15 cellular contexts compared by ENCODE assay signal in the genomic region with DNA sequence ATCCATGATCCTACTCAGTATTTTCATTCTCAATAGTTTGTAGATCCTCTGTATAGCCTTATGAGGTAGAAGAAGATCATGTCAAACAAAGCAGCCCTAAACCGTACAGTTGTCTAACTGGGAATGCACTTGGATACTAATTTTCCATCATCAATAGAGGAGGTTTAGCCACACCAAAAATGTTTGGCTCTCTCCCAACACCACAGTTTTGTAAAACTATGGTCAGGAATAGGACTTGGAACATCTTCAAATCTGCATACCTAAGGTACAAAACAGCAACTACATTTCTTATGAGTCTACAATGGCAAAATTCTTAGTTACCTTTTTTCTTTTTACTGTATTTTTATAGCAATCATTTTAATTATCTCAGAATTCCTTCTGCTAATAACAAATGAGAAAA.
DNase-seq lines count a peak whose midpoint lies in the region; FAIRE-seq and TF ChIP-seq lines count a peak whose summit lies in the region.
"Had no signal": no experiment of that assay in that cellular context is flagged by ENCODE, and none has a peak within 500 bp of the region (broad histone marks: within the 10 kb centered on the region; RNA-seq: fewer than 3 reads in every experiment).

No MANE protein-coding gene starts in this region.

- H3K9me3 ChIP-seq in Karpas-422 (ENCODE audit: low read length) (no peaks in the 10 kb centered on the region), adipocyte (ENCODE audit: control insufficient read depth, low read length) (no peaks in the 10 kb centered on the region), endothelial cell of umbilical vein (replicated peaks; ENCODE audit: control insufficient read depth, insufficient read depth, low read length) (no peaks in the 10 kb centered on the region), PC-9 (ENCODE audit: insufficient read depth, low read depth) (no peaks in the 10 kb centered on the region)
- H3K9me3 ChIP-seq: BLaER1 treated with 17β-estradiol and CSF1 and Interleukin-3, amounts not matched to agents 10 nM and 100 nM; SK-N-SH had no signal

- no peaks in the 10 kb centered on the region for H3K9me3 Mint-ChIP-seq in chondrocyte (ENCODE audit: low read depth)

- H4K20me1 ChIP-seq in Karpas-422 (ENCODE audit: insufficient read depth, low read depth, low read length) (no peaks in the 10 kb centered on the region), endothelial cell of umbilical vein (replicated peaks; ENCODE audit: control insufficient read depth, extremely low read depth, insufficient read depth, low read length) (no peaks in the 10 kb centered on the region), PC-9 (ENCODE audit: insufficient read depth) (no peaks in the 10 kb centered on the region)
- H4K20me1 ChIP-seq: BLaER1 treated with 17β-estradiol and CSF1 and Interleukin-3, amounts not matched to agents 10 nM and 100 nM had no signal

- dilution Hi-C loops in endothelial cell of umbilical vein (cut with MboI; ENCODE audit: extremely low pct_ligation_motif_present, low sequenced_read_pairs) = no loop called here

- no TSS peak for BruUV-seq in endothelial cell of umbilical vein (replicated peaks; lab: Mats Ljungman, UMichigan)
- no TSS peak for BruUV-seq in PC-9 (replicated peaks; lab: Mats Ljungman, UMichigan)

- no peaks in the 10 kb centered on the region for H3K36me3 ChIP-seq in Karpas-422 (ENCODE audit: insufficient read depth, low read length)
- no peaks in the 10 kb centered on the region for H3K36me3 ChIP-seq in adipocyte (ENCODE audit: control insufficient read depth, insufficient read depth, low read length, severe bottlenecking)
- no peaks in the 10 kb centered on the region for H3K36me3 ChIP-seq in endothelial cell of umbilical vein (ENCODE audit: control insufficient read depth in 2 of 2, extremely low read depth in 1 of 2, insufficient read depth in 2 of 2, low read length in 2 of 2)
- no peaks in the 10 kb centered on the region for H3K36me3 ChIP-seq in PC-9 (ENCODE audit: low read depth)
- H3K36me3 ChIP-seq: BLaER1 treated with 17β-estradiol and CSF1 and Interleukin-3, amounts not matched to agents 10 nM and 100 nM had no signal

- peak overlapping the region; percentile 34; the same call in 1 of the 2 replicates for H2AFZ ChIP-seq in Karpas-422 (ENCODE audit: low read length)
- H2AFZ ChIP-seq in endothelial cell of umbilical vein (ENCODE audit: low read depth, low read length) = no peak overlapping the region
- no peak overlapping the region for H2AFZ ChIP-seq in PC-9

- H3K36me3 Mint-ChIP-seq in chondrocyte (ENCODE audit: low read depth) = no peaks in the 10 kb centered on the region
- H3K36me3 Mint-ChIP-seq: IgD-negative memory B cell had no signal

- H3K4me3 ChIP-seq in Karpas-422 (ENCODE audit: low read length) (no peak overlapping the region), adipocyte (ENCODE audit: low read length) (no peak overlapping the region), endothelial cell of umbilical vein (replicated peaks in 1 of 3; ENCODE audit: insufficient read depth in 1 of 3, low read depth in 1 of 3, low read length in 3 of 3) (no peak overlapping the region), PC-9 (no peak overlapping the region)
- H3K4me3 ChIP-seq: BLaER1 treated with 17β-estradiol and CSF1 and Interleukin-3, amounts not matched to agents 10 nM and 100 nM; GM12878 had no signal

- H3K4me2 ChIP-seq in Karpas-422 (ENCODE audit: low read depth, low read length, poor library complexity, severe bottlenecking) (no peak overlapping the region), endothelial cell of umbilical vein (ENCODE audit: insufficient read depth, low read length) (no peak overlapping the region), PC-9 (no peak overlapping the region)
- H3K4me2 ChIP-seq: BLaER1 treated with 17β-estradiol and CSF1 and Interleukin-3, amounts not matched to agents 10 nM and 100 nM; SK-N-SH had no signal

- H3K27ac Mint-ChIP-seq in chondrocyte (ENCODE audit: unreplicated experiment) = no peak overlapping the region
- H3K27ac Mint-ChIP-seq: IgD-negative memory B cell had no signal

- intact Hi-C loops in endothelial cell of umbilical vein (cut with micrococcal nuclease) (no loop called here), PC-9 (cut with micrococcal nuclease; ENCODE audit: unreplicated experiment) (no loop called here)

- H3K4me1 ChIP-seq in Karpas-422 (ENCODE audit: low read length) (peaks cover 44% of the 10 kb centered on the region), adipocyte (ENCODE audit: control insufficient read depth, insufficient read depth, low read length) (no peaks in the 10 kb centered on the region), endothelial cell of umbilical vein (ENCODE audit: control insufficient read depth, extremely low read depth, insufficient read depth, low read length) (no peaks in the 10 kb centered on the region), PC-9 (replicated peaks; ENCODE audit: insufficient read depth) (no peaks in the 10 kb centered on the region)
- H3K4me1 ChIP-seq: BLaER1 treated with 17β-estradiol and CSF1 and Interleukin-3, amounts not matched to agents 10 nM and 100 nM had no signal

- no peaks in the 10 kb centered on the region for H3K9me1 ChIP-seq in endothelial cell of umbilical vein (replicated peaks; ENCODE audit: control insufficient read depth, extremely low read depth, insufficient read depth, low read length)

- no peak overlapping the region for H3K4me3 Mint-ChIP-seq in chondrocyte (ENCODE audit: unreplicated experiment)
- H3K4me3 Mint-ChIP-seq: IgD-negative memory B cell had no signal

- H3K27me3 Mint-ChIP-seq in chondrocyte (ENCODE audit: low read depth) = peaks cover 3% of the 10 kb centered on the region
- H3K27me3 Mint-ChIP-seq: IgD-negative memory B cell had no signal

- no peak for TF ChIP-seq CTCF in endothelial cell of umbilical vein (IDR thresholded peaks at IDR 0.05; ENCODE audit: extremely low read depth in 1 of 2, insufficient read depth in 1 of 2, low read depth in 1 of 2, low read length in 2 of 2)
- no peak for TF ChIP-seq CTCF in PC-9 (conservative IDR thresholded peaks at IDR 0.05)
- no peak for TF ChIP-seq CTCF in chondrocyte (IDR thresholded peaks at IDR 0.05)
- no peak for TF ChIP-seq CTCF in GM10266 (IDR thresholded peaks at IDR 0.05; ENCODE audit: control insufficient read depth, insufficient read depth, low read depth, missing control alignments)

- H3K27me3 ChIP-seq in Karpas-422 (ENCODE audit: low read length) = no peaks in the 10 kb centered on the region
- peaks cover 2% of the 10 kb centered on the region for H3K27me3 ChIP-seq in adipocyte (replicated peaks; ENCODE audit: control insufficient read depth, insufficient read depth, low read length)
- H3K27me3 ChIP-seq in endothelial cell of umbilical vein (ENCODE audit: control insufficient read depth in 2 of 2, insufficient read depth in 2 of 2, low read length in 2 of 2) = no peaks in the 10 kb centered on the region
- no peaks in the 10 kb centered on the region for H3K27me3 ChIP-seq in PC-9 (ENCODE audit: insufficient read depth, low read depth)
- H3K27me3 ChIP-seq: BLaER1 treated with 17β-estradiol and CSF1 and Interleukin-3, amounts not matched to agents 10 nM and 100 nM had no signal

- no peaks in the 10 kb centered on the region for H3K79me2 ChIP-seq in Karpas-422 (ENCODE audit: low read length)
- H3K79me2 ChIP-seq in endothelial cell of umbilical vein (ENCODE audit: control insufficient read depth, insufficient read depth, low read length) = no peaks in the 10 kb centered on the region
- no peaks in the 10 kb centered on the region for H3K79me2 ChIP-seq in PC-9 (ENCODE audit: low read depth)

- POLR2A ChIA-PET in endothelial cell of umbilical vein (lab: Charles Lee) (no interaction called here), PC-9 (lab: Charles Lee; ENCODE audit: unreplicated experiment) (no interaction called here)

- DNase-seq in Karpas-422 (no peak), adipocyte (ENCODE audit: low read depth) (peak; percentile 39), endothelial cell of umbilical vein (ENCODE audit: low read depth, low spot score) (peak; percentile 1), urothelium cell line (ENCODE audit: low spot score) (peak; percentile 29), PC-9 (no peak), chondrocyte (ENCODE audit: low spot score) (no peak), GM10266 (ENCODE audit: extremely low spot score) (no peak)
- DNase-seq: HCEC 1CT, NCI-H2107, NCI-H345, NCI-H748 treated with DMSO at 0.1 percent for 48 hours, SK-N-SH had no signal

- H3K9ac ChIP-seq in Karpas-422 (ENCODE audit: low read length) (no peak overlapping the region), adipocyte (ENCODE audit: low read length) (no peak overlapping the region), endothelial cell of umbilical vein (replicated peaks; ENCODE audit: extremely low read depth, insufficient read depth, low read length) (no peak overlapping the region)
- H3K9ac ChIP-seq: BLaER1 treated with 17β-estradiol and CSF1 and Interleukin-3, amounts not matched to agents 10 nM and 100 nM; SK-N-SH had no signal

- no peak overlapping the region for H3K27ac ChIP-seq in Karpas-422 (ENCODE audit: low read length)
- no peak overlapping the region for H3K27ac ChIP-seq in endothelial cell of umbilical vein (ENCODE audit: insufficient read depth, low read depth, low read length)
- H3K27ac ChIP-seq in PC-9 = no peak overlapping the region
- H3K27ac ChIP-seq: BLaER1 treated with 17β-estradiol and CSF1 and Interleukin-3, amounts not matched to agents 10 nM and 100 nM had no signal

- no peaks in the 10 kb centered on the region for H3F3A ChIP-seq in PC-9 (ENCODE audit: insufficient read depth, low read depth)

- peaks cover 7% of the 10 kb centered on the region for H3K4me1 Mint-ChIP-seq in chondrocyte (ENCODE audit: low read depth)
- H3K4me1 Mint-ChIP-seq: IgD-negative memory B cell had no signal

- TF ChIP-seq POLR2A in endothelial cell of umbilical vein (IDR thresholded peaks at IDR 0.05; ENCODE audit: low read depth, low read length) = no peak

- no peak for FAIRE-seq in endothelial cell of umbilical vein (lab: Jason Lieb, UNC)
- FAIRE-seq in urothelium cell line (lab: Jason Lieb, UNC) = no peak
- FAIRE-seq: GM12878 had no signal

- CTCF ChIA-PET in endothelial cell of umbilical vein (lab: Charles Lee) (interaction anchor here (1.7 kb wide), 1 partner anchor 17 kb away, joined by 5 read pairs; no protein-coding TSS in a partner anchor), PC-9 (lab: Charles Lee) (no interaction called here)

- H3K9me2 ChIP-seq in Karpas-422 (replicated peaks; ENCODE audit: insufficient read depth, low read length) (no peaks in the 10 kb centered on the region), PC-9 (ENCODE audit: insufficient read depth) (no peaks in the 10 kb centered on the region)
- H3K9me2 ChIP-seq: SK-N-SH had no signal

TF ChIP-seq in endothelial cell of umbilical vein, 7 proteins besides CTCF, POLR2A, EP300 and RAD21 (continues in another document):
- no peak for TF ChIP-seq GATA2 (IDR thresholded peaks at IDR 0.05; ENCODE audit: insufficient read depth, insufficient read length, low read depth, low read length)
- no peak for TF ChIP-seq FOS (IDR thresholded peaks at IDR 0.05; ENCODE audit: borderline replicate concordance, insufficient read depth, low read length)
- no peak for TF ChIP-seq MYC (IDR thresholded peaks at IDR 0.05; ENCODE audit: low read depth, low read length)
- TF ChIP-seq EZH2 (IDR thresholded peaks at IDR 0.05; ENCODE audit: borderline replicate concordance, low read depth, low read length, severe bottlenecking) = no peak
- TF ChIP-seq JUN (IDR thresholded peaks at IDR 0.05; ENCODE audit: borderline replicate concordance, insufficient read depth, insufficient read length, low read depth) = no peak

Comparison
In these comparisons a context has a peak if more than half of its experiments do, and no peak if none do; other contexts are left out.
1. DNase-seq: peak in adipocyte (single experiment), endothelial cell of umbilical vein (single experiment) and urothelium cell line (single experiment); none in Karpas-422 (single experiment), PC-9 (0 of 2), chondrocyte (single experiment) and GM10266 (single experiment).